34 cellular contexts compared by ENCODE assay signal in the genomic region with DNA sequence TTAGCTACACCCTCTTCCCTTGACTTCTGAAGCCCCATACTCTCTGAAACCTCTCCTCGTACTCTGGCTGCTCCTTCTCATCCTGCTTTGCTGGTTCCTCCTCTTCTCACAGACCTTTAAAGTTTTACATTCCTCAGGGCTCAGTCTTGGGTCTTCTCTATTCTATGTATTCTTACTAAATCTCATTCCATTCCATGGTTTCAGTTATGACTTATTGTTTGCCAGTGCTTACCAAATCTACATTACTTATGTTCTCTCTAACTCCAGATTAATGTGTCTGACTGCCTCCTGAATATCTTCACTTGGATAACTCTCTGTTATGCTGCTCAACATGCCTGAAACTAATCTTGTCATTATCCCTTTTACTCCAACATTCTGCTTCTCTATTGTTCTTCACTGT. TPM values are rescaled to one million over a fixed set of nuclear protein-coding genes. Genes with fewer than 3 reads are reported as not detected.
DNase-seq lines count a peak whose midpoint lies in the region; ATAC-seq, FAIRE-seq and TF ChIP-seq lines count a peak whose summit lies in the region.
"Had no signal": no experiment of that assay in that cellular context is flagged by ENCODE, and none has a peak within 500 bp of the region (broad histone marks: within the 10 kb centered on the region; RNA-seq: fewer than 3 reads in every experiment).

No MANE protein-coding gene starts in this region.

- H2AFZ ChIP-seq in ACC112 (ENCODE audit: low read length, unreplicated experiment) (peak overlapping the region; percentile 14), H1 (ENCODE audit: low read length) (no peak overlapping the region)
- H2AFZ ChIP-seq: PC-9 had no signal

- H3K79me2 ChIP-seq in ACC112 (ENCODE audit: control insufficient read depth, insufficient read depth, low read length, unreplicated experiment) (no peaks in the 10 kb centered on the region), H1 (ENCODE audit: control insufficient read depth in 1 of 2, insufficient read depth in 2 of 2, low read length in 2 of 2) (no peaks in the 10 kb centered on the region; a peak in 1 of 4 replicates)

- no peak overlapping the region for H2AK5ac ChIP-seq in H1 (ENCODE audit: low read depth, low read length)

- no peak overlapping the region for H4K91ac ChIP-seq in H1 (replicated peaks; ENCODE audit: insufficient read length, low read length)

- intact Hi-C loops in CD4-positive, alpha-beta T cell (cut with DNase I, micrococcal nuclease), result loop anchor here (5.0 to 10.0 kb wide), 3 partner anchors 78 to 137 kb away; a partner anchor contains a TSS

- H2BK12ac ChIP-seq in H1 (ENCODE audit: low read depth, low read length), result no peak overlapping the region

- H3K9me3 ChIP-seq in H1 (ENCODE audit: insufficient read depth in 2 of 2, low read depth in 1 of 2, low read length in 1 of 2), result no peaks in the 10 kb centered on the region
- no peaks in the 10 kb centered on the region for H3K9me3 ChIP-seq in CD4-positive, alpha-beta T cell (ENCODE audit: control insufficient read depth, low read length)
- H3K9me3 ChIP-seq: Caco-2, right lobe of liver, tibial nerve had no signal

- no peak overlapping the region for H3K18ac ChIP-seq in H1 (ENCODE audit: extremely low read depth, low read length)

- CTCF ChIA-PET in H1 (lab: Charles Lee; ENCODE audit: partially characterized antibody), result interaction anchor here (1.1 to 2.6 kb wide), 4 partner anchors 63 to 183 kb away, joined by 3 to 8 read pairs (median 4); no protein-coding TSS in a partner anchor
- CTCF ChIA-PET in CD4-positive, alpha-beta T cell (lab: Charles Lee), result no interaction called here

- no peak overlapping the region for H3K4me3 ChIP-seq in ACC112 (ENCODE audit: low read depth, low read length)
- no peak overlapping the region for H3K4me3 ChIP-seq in H1 (ENCODE audit: extremely low read depth in 1 of 4, insufficient read depth in 2 of 4, low read depth in 3 of 4, low read length in 4 of 4)
- H3K4me3 ChIP-seq: dorsolateral prefrontal cortex, PC-9, right lobe of liver, tibial nerve had no signal

- H3K36me3 Mint-ChIP-seq in CD4-positive, alpha-beta T cell (ENCODE audit: low read depth), result peaks cover 5% of the 10 kb centered on the region
- no peaks in the 10 kb centered on the region for H3K36me3 Mint-ChIP-seq in stimulated activated naive B cell treated with anti-CD40 and anti-IgM and Interleukin-4, amounts not matched to agents 10 μg/mL and 1 μg/mL and 100 μg/mL, for 72 hours

- no peaks in the 10 kb centered on the region for H3K27me3 Mint-ChIP-seq in CD4-positive, alpha-beta T cell
- no peaks in the 10 kb centered on the region for H3K27me3 Mint-ChIP-seq in stimulated activated naive B cell treated with anti-CD40 and anti-IgM and Interleukin-4, amounts not matched to agents 10 μg/mL and 1 μg/mL and 100 μg/mL, for 72 hours

- WGBS in H1 (ENCODE audit: extremely low coverage in 1 of 2, insufficient coverage in 1 of 2, insufficient read length in 1 of 2, insufficient replicate concordance in 2 of 2, low coverage in 1 of 2, low lambda C conversion rate in 2 of 2, missing lambda C conversion rate in 1 of 2), 2 experiments, result 100% methylated on average over 1 of the region's 1 CpG; no CpG with 5 or more reads in 1 of the 2 experiments

- no peak overlapping the region for H3K4ac ChIP-seq in H1 (replicated peaks; ENCODE audit: insufficient read length, low read depth, low read length)

- TF ChIP-seq POLR2A in H1 (IDR thresholded peaks at IDR 0.05; ENCODE audit: control extremely low read depth in 1 of 2, low read depth in 2 of 2, low read length in 2 of 2), result no peak

- no peak for TF ChIP-seq RAD21 in H1 (IDR thresholded peaks at IDR 0.05 in 1 of 2, conservative IDR thresholded peaks at IDR 0.05 in 1 of 2; ENCODE audit: low read depth in 2 of 2, low read length in 2 of 2)

- no peak overlapping the region for H2BK5ac ChIP-seq in H1 (ENCODE audit: low read depth, low read length)

- H3K23ac ChIP-seq in H1 (ENCODE audit: insufficient read length), result no peak overlapping the region

- H3K36me3 ChIP-seq in ACC112 (ENCODE audit: insufficient read depth, low read length), result no peaks in the 10 kb centered on the region
- no peaks in the 10 kb centered on the region for H3K36me3 ChIP-seq in H1 (ENCODE audit: control insufficient read depth in 2 of 4, insufficient read depth in 4 of 4, low read length in 3 of 4)
- H3K36me3 ChIP-seq: right lobe of liver, tibial nerve had no signal

- peak overlapping the region; percentile 18; the same call in 1 of the 2 replicates for H2BK15ac ChIP-seq in H1 (ENCODE audit: low read length)

- H2BK20ac ChIP-seq in H1 (ENCODE audit: low read length), result no peak overlapping the region

- H3K9ac ChIP-seq in H1 (replicated peaks in 1 of 4; ENCODE audit: extremely low read depth in 1 of 4, low read depth in 3 of 4, low read length in 3 of 4), result no peak overlapping the region

- ATAC-seq in CD4-positive, alpha-beta T cell (ENCODE audit: poor library complexity), result no peak
- ATAC-seq in stimulated activated naive B cell treated with anti-CD40 and anti-IgM and Interleukin-4, amounts not matched to agents 10 μg/mL and 1 μg/mL and 100 μg/mL, for 72 hours (replicated peaks), result no peak
- ATAC-seq: activated CD8-positive, alpha-beta memory T cell treated with anti-CD3 and anti-CD28 coated beads, Interleukin-2, amount 10 ng/mL, durations not matched to agents 7 days and 5 days; right lobe of liver; SK-N-SH treated with all-trans-retinoic acid at 6 μM for 48 hours had no signal

- H3K27me3 ChIP-seq in ACC112 (ENCODE audit: insufficient read depth, low read length) (no peaks in the 10 kb centered on the region), H1 (replicated peaks in 1 of 4; ENCODE audit: control insufficient read depth in 3 of 4, extremely low read depth in 1 of 4, insufficient read depth in 3 of 4, low read length in 3 of 4) (no peaks in the 10 kb centered on the region)
- H3K27me3 ChIP-seq in CD4-positive, alpha-beta T cell (ENCODE audit: control insufficient read depth, insufficient read depth, low read length), result no peaks in the 10 kb centered on the region
- H3K27me3 ChIP-seq: right lobe of liver, tibial nerve had no signal

- H3K79me1 ChIP-seq in H1 (ENCODE audit: low read depth, low read length), result no peaks in the 10 kb centered on the region

- H3K56ac ChIP-seq in H1 (replicated peaks; ENCODE audit: insufficient read length, low read depth, low read length), result no peak overlapping the region

- DNase-seq in LHCN-M2 (ENCODE audit: low read depth) (peak; percentile 15), H1 (ENCODE audit: low read depth in 1 of 2, low spot score in 2 of 2) (no peak), kidney tubule cell (ENCODE audit: low spot score) (peak; percentile 38), DMS 273 treated with DMSO at 0.1 percent for 48 hours (lab: John Stamatoyannopoulos, UW) (no peak), germinal center (ENCODE audit: low spot score) (no peak)
- DNase-seq in CD4-positive, alpha-beta T cell, result no peak
- DNase-seq in stimulated activated naive B cell treated with anti-CD40 and anti-IgM and Interleukin-4, amounts not matched to agents 10 μg/mL and 1 μg/mL and 100 μg/mL, for 72 hours, result no peak
- DNase-seq: activated CD4-positive, alpha-beta T cell treated with anti-CD3 and anti-CD28 coated beads, Interleukin-2, amount 50 U/mL, for 4 hours; activated CD4-positive, CD25-positive, alpha-beta regulatory T cell; activated CD8-positive, alpha-beta memory T cell treated with anti-CD3 and anti-CD28 coated beads, Interleukin-2, amount 10 ng/mL, durations not matched to agents 7 days and 5 days; activated T-cell treated with anti-CD3 and anti-CD28 coated beads, Interleukin-2, amount 50 U/mL, for 48 hours; Caco-2; cerebellar nuclear complex; DMS79; dorsolateral prefrontal cortex; glutamatergic neuron; islet precursor cell; NCI-H1436; NCI-H2081; NCI-H526; PC-9; right lobe of liver; Right ventricle myocardium superior; stimulated activated CD4-positive, alpha-beta T cell treated with anti-CD3 and anti-CD28 coated beads, Interleukin-12 subunit alpha, Interleukin-12 subunit beta, amount 100 ng/mL, for 4 hours; stimulated activated CD4-positive, alpha-beta T cell treated with anti-CD3 and anti-CD28 coated beads, Interleukin-4, amount 100 ng/mL, for 4 hours had no signal

- FAIRE-seq in H1 (lab: Jason Lieb, UNC), result no peak
- FAIRE-seq: endometrium, GM18507, TTC549 had no signal

- H3K27ac ChIP-seq in ACC112 (ENCODE audit: low read depth, low read length), result no peak overlapping the region
- no peak overlapping the region for H3K27ac ChIP-seq in H1 (ENCODE audit: low read depth, low read length)
- no peak overlapping the region for H3K27ac ChIP-seq in CD4-positive, alpha-beta T cell (ENCODE audit: low read depth, low read length)
- H3K27ac ChIP-seq: 22Rv1, C4-2B, dorsolateral prefrontal cortex, PC-9, right lobe of liver, tibial nerve had no signal

- no peak overlapping the region for H4K8ac ChIP-seq in H1 (ENCODE audit: extremely low read depth, insufficient read depth, low read length)

- POLR2A ChIA-PET in H1 (lab: Charles Lee; ENCODE audit: partially characterized antibody), result no interaction called here
- POLR2A ChIA-PET in CD4-positive, alpha-beta T cell (lab: Charles Lee), result no interaction called here

- no peak for TF ChIP-seq CTCF in H1 (IDR thresholded peaks at IDR 0.05; ENCODE audit: control extremely low read depth in 1 of 3, insufficient read depth in 1 of 3, low read depth in 1 of 3, low read length in 3 of 3)
- TF ChIP-seq CTCF in CD4-positive, alpha-beta T cell (IDR thresholded peaks at IDR 0.05), result no peak

- TF ChIP-seq EP300 in H1 (IDR thresholded peaks at IDR 0.05; ENCODE audit: borderline replicate concordance in 1 of 2, low read depth in 2 of 2, low read length in 2 of 2), result no peak

- no peaks in the 10 kb centered on the region for H4K20me1 ChIP-seq in H1 (replicated peaks in 1 of 2; ENCODE audit: control insufficient read depth in 1 of 2, insufficient read depth in 2 of 2, low read length in 2 of 2)

- peaks cover 11% of the 10 kb centered on the region for H3K4me1 Mint-ChIP-seq in CD4-positive, alpha-beta T cell (ENCODE audit: low read depth)
- peaks cover 2 to 3% of the 10 kb centered on the region in 2 donors for H3K4me1 Mint-ChIP-seq in stimulated activated naive B cell treated with anti-CD40 and anti-IgM and Interleukin-4, amounts not matched to agents 10 μg/mL and 1 μg/mL and 100 μg/mL, for 72 hours

- H3K14ac ChIP-seq in H1 (ENCODE audit: insufficient read length), result no peak overlapping the region

- no peak overlapping the region for H3K4me2 ChIP-seq in H1 (ENCODE audit: insufficient read depth in 1 of 2, low read depth in 2 of 2, low read length in 2 of 2)
- H3K4me2 ChIP-seq: PC-9 had no signal

- H3K9me3 Mint-ChIP-seq in CD4-positive, alpha-beta T cell, result no peaks in the 10 kb centered on the region
- no peaks in the 10 kb centered on the region for H3K9me3 Mint-ChIP-seq in stimulated activated naive B cell treated with anti-CD40 and anti-IgM and Interleukin-4, amounts not matched to agents 10 μg/mL and 1 μg/mL and 100 μg/mL, for 72 hours
- H3K9me3 Mint-ChIP-seq: T-helper 1 cell treated with Interleukin-12 subunit alpha and Interleukin-12 subunit beta and Interleukin-4 antibody, amounts not matched to agents 30 μg/mL and 1 μg/mL, for 36 hours had no signal

- no peaks in the 10 kb centered on the region for H3K23me2 ChIP-seq in H1 (ENCODE audit: low read depth, low read length)

- no peak overlapping the region for H3K27ac Mint-ChIP-seq in CD4-positive, alpha-beta T cell
- no peak overlapping the region for H3K27ac Mint-ChIP-seq in stimulated activated naive B cell treated with anti-CD40 and anti-IgM and Interleukin-4, amounts not matched to agents 10 μg/mL and 1 μg/mL and 100 μg/mL, for 72 hours
- H3K27ac Mint-ChIP-seq: activated CD8-positive, alpha-beta memory T cell treated with anti-CD3 and anti-CD28 coated beads, Interleukin-2, amount 10 ng/mL, durations not matched to agents 7 days and 5 days; T-helper 1 cell treated with Interleukin-12 subunit alpha and Interleukin-12 subunit beta and Interleukin-4 antibody, amounts not matched to agents 30 μg/mL and 1 μg/mL, for 36 hours had no signal

- no peak overlapping the region for H3K4me3 Mint-ChIP-seq in CD4-positive, alpha-beta T cell
- H3K4me3 Mint-ChIP-seq in stimulated activated naive B cell treated with anti-CD40 and anti-IgM and Interleukin-4, amounts not matched to agents 10 μg/mL and 1 μg/mL and 100 μg/mL, for 72 hours, result no peak overlapping the region
- H3K4me3 Mint-ChIP-seq: activated CD8-positive, alpha-beta memory T cell treated with anti-CD3 and anti-CD28 coated beads, Interleukin-2, amount 10 ng/mL, durations not matched to agents 7 days and 5 days; T-helper 1 cell treated with Interleukin-12 subunit alpha and Interleukin-12 subunit beta and Interleukin-4 antibody, amounts not matched to agents 30 μg/mL and 1 μg/mL, for 36 hours had no signal

- no peak overlapping the region for H4K5ac ChIP-seq in H1 (ENCODE audit: insufficient read length, low read depth, low read length)

- peaks cover 31% of the 10 kb centered on the region for H3K4me1 ChIP-seq in ACC112 (ENCODE audit: control insufficient read depth, insufficient read depth, low read length, unreplicated experiment)
- peaks cover 0 to 9% (median 0%) of the 10 kb centered on the region in 4 experiments; a peak in 3 of 7 replicates for H3K4me1 ChIP-seq in H1 (replicated peaks in 1 of 4; ENCODE audit: control insufficient read depth in 3 of 4, insufficient read depth in 4 of 4, low read length in 3 of 4)
- H3K4me1 ChIP-seq: right lobe of liver had no signal

- H2BK120ac ChIP-seq in H1 (replicated peaks; ENCODE audit: low read depth, low read length), result no peak overlapping the region

RNA-seq across cellular contexts. Expression of a gene that starts 5.4 kb away (rescaled TPM):
- 41.3 and 44.6 TPM in 2 replicates for total RNA-seq in LHCN-M2 (2014; rRNA removed)
- polyA plus RNA-seq in LHCN-M2 (2012), result 5.9 TPM
- 2.7 and 2.8 TPM in 2 replicates for total RNA-seq in H1 (2021; fragmentation: NEBNext Ultra II Directional; extraction: Animal tissue kit (Norgen Biotek cat#: 25700))
- polyA plus RNA-seq in H1 (2011; rRNA removed), result 0.78 and 1.2 TPM in 2 replicates
- polyA plus RNA-seq in H1 (2011; cell fraction: cytosol; rRNA removed), result 1.3 TPM
- polyA plus RNA-seq in H1 (2011; cell fraction: nucleus; rRNA removed), result 0.97 TPM
- polyA plus RNA-seq in H1 (2012, experiment 1 of 2), result 0.98 to 1.9 TPM (median 1.4 TPM) in 4 replicates
- 0.30 TPM for polyA plus RNA-seq in H1 (2012, experiment 2 of 2)
- 1.8 TPM for polyA plus RNA-seq in H1 (2013, experiment 1 of 2)
- polyA plus RNA-seq in H1 (2013, experiment 2 of 2), result 2.3 TPM
- 3.3 and 3.8 TPM in 2 replicates for polyA minus RNA-seq in H1 (2011; rRNA and poly(A)+ RNA removed)
- 0.95 TPM for polyA minus RNA-seq in H1 (2011; cell fraction: cytosol; rRNA and poly(A)+ RNA removed)
- 4.3 TPM for polyA minus RNA-seq in H1 (2011; cell fraction: nucleus; rRNA and poly(A)+ RNA removed)
- total RNA-seq in CD4-positive, alpha-beta T cell, result 1 to 10 TPM; 8.1 to 9.1 TPM

Comparison
In these comparisons a context has a peak if more than half of its experiments do, and no peak if none do; other contexts are left out.
1. DNase-seq: peak in LHCN-M2 (single experiment) and kidney tubule cell (single experiment); none in H1 (0 of 2), CD4-positive, alpha-beta T cell (0 of 10), stimulated activated naive B cell treated with anti-CD40 and anti-IgM and Interleukin-4, amounts not matched to agents 10 μg/mL and 1 μg/mL and 100 μg/mL, for 72 hours (single experiment), DMS 273 treated with DMSO at 0.1 percent for 48 hours (single experiment) and germinal center (single experiment).